ENCODE assay signal across 8 cellular contexts in the genomic region with DNA sequence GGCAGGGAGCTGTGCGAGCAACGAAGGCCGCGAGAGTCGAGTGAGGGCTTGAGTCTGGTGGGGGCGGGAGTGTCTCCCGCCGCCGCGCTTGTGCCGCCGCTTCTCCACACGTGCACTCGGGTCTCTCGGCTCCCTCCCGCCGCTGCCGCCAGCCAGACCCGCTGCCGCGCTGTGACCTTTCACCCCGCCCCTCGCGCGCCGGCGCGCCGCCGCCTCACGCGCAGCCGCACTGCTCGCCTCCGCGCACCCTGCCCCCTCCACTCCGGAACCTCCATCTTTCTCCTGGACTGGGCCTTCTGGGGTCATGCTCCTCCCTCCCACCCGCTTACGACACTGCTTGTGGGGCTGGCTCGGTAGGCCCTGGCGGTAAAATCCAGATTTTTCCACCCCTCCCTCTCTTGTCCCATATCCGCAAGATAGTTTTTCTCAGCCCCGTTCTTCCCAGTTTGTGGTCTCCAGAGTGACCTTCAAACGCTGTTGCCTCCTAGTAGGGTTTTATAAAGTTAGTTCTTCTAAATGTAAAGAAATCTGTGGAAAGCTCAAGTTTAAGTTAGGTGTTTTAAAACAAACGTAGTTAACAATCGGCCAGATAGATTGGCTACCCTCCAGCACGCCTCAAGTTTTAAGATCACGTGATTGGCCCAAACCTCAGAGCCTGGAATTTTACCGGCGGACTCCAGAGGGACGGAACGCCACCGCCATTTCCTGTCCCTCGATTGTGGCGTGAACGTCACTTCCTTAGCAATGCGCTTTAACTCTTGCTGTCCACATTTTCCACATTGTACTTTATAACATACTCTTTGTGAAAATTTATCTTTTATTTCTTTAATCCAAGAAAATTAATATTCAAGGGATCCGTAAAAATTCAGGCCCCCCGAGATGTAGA.
DNase-seq lines count a peak whose midpoint lies in the region; ATAC-seq, FAIRE-seq and TF ChIP-seq lines count a peak whose summit lies in the region.

A gene (minus strand): TSS at position 181 of the 886 bp plus-strand sequence. CDS start 300 bp downstream, outside the sequence.

- DNase-seq in AG20443 (ENCODE audit: low spot score) (peak; percentile 96), NCI-H526 (lab: John Stamatoyannopoulos, UW) (peak; percentile 82 to 92), kidney glomerular epithelial cell (lab: John Stamatoyannopoulos, UW) (peak; percentile 93)
- DNase-seq in activated CD4-positive, alpha-beta T cell treated with anti-CD3 and anti-CD28 coated beads for 48 hours, result peak; percentile 96
- peak; percentile 85 to 89 for DNase-seq in stimulated activated CD4-positive, alpha-beta T cell treated with anti-CD3 and anti-CD28 coated beads, Interleukin-1b, Interleukin-23, amount 100 ng/mL, for 1 hour (ENCODE audit: low read depth in 2 of 2)

- FAIRE-seq in colon (lab: Jason Lieb, UNC), result peak; percentile 14

- peak; percentile 75 for TF ChIP-seq POLR2A in GM19193 (IDR thresholded peaks at IDR 0.05; ENCODE audit: extremely low read depth, insufficient read depth, insufficient read length)

- ATAC-seq in HG03457 (IDR thresholded peaks at IDR 0.05; ENCODE audit: unreplicated experiment), result peak; percentile 33

Comparison
In these comparisons a context has a peak if more than half of its experiments do, and no peak if none do; other contexts are left out.
1. Peak in every context shown above with its lines: DNase-seq and ATAC-seq.